In the genomic region with DNA sequence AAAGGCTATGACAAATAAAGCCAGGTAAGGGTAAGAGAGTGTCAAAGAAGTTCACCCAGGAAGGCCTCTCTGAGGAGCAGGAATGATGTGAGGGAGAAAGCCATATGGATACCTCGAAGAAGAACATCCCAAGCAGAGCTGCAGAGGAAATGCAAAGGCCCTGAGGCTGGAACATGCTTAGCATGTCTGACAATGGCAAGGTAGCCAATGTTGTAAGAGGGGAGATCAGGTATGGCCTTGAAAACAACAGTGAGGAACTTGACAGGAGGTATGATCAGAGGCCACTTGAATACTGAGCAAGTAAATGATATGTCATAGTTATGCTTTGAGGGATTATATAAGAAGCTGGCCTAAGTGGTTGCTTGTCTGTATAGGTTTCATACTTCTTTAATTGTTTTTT, we compare ENCODE assay signal across 12 cellular contexts. TPM values are rescaled to one million over a fixed set of nuclear protein-coding genes. Genes with fewer than 3 reads are reported as not detected.
DNase-seq lines count a peak whose midpoint lies in the region; ATAC-seq and TF ChIP-seq lines count a peak whose summit lies in the region.
"Had no signal": no experiment of that assay in that cellular context is flagged by ENCODE, and none has a peak within 500 bp of the region (broad histone marks: within the 10 kb centered on the region; RNA-seq: fewer than 3 reads in every experiment).

No MANE protein-coding gene starts in this region.

- no peak for ATAC-seq in naive thymus-derived CD4-positive, alpha-beta T cell

- no peaks in the 10 kb centered on the region for H3K27me3 Mint-ChIP-seq in activated T-helper 1 cell treated with anti-CD3 and anti-CD28 coated beads, Interleukin-12 subunit alpha, Interleukin-12 subunit beta, Interleukin-2, Interleukin-4 antibody, amounts not matched to agents 30 ng/mL and 10 ng/mL and 1 ng/mL, durations not matched to agents 14 hours and 24 hours and 36 hours (ENCODE audit: insufficient read depth)
- H3K27me3 Mint-ChIP-seq in naive thymus-derived CD4-positive, alpha-beta T cell: no peaks in the 10 kb centered on the region

- no peaks in the 10 kb centered on the region for H3K9me3 Mint-ChIP-seq in activated T-helper 1 cell treated with anti-CD3 and anti-CD28 coated beads, Interleukin-12 subunit alpha, Interleukin-12 subunit beta, Interleukin-2, Interleukin-4 antibody, amounts not matched to agents 30 ng/mL and 10 ng/mL and 1 ng/mL, durations not matched to agents 14 hours and 24 hours and 36 hours
- peaks cover 0 to 6% (median 0%) of the 10 kb centered on the region in 11 donors for H3K9me3 Mint-ChIP-seq in naive thymus-derived CD4-positive, alpha-beta T cell

- H3K4me3 ChIP-seq in BLaER1: no peak overlapping the region
- H3K4me3 ChIP-seq in DOHH2 (ENCODE audit: low read length): peak overlapping the region; percentile 22
- H3K4me3 ChIP-seq in naive thymus-derived CD4-positive, alpha-beta T cell (ENCODE audit: low read length): no peak overlapping the region
- H3K4me3 ChIP-seq: colonic mucosa had no signal

- 0 out of 2 replicates have a peak, but pooled peaks cover 1% of the 10 kb centered on the region for H3K9me3 ChIP-seq in BLaER1
- H3K9me3 ChIP-seq in DOHH2 (ENCODE audit: control insufficient read depth, insufficient read depth, low read length): no peaks in the 10 kb centered on the region
- H3K9me3 ChIP-seq in naive thymus-derived CD4-positive, alpha-beta T cell (ENCODE audit: control insufficient read depth in 2 of 3, low read length in 3 of 3): no peaks in the 10 kb centered on the region
- H3K9me3 ChIP-seq: colonic mucosa had no signal

- no peak overlapping the region for H3K9ac ChIP-seq in BLaER1

- CTCF ChIA-PET in naive thymus-derived CD4-positive, alpha-beta T cell (lab: Charles Lee): no interaction called here

- H3K27me3 ChIP-seq in BLaER1: no peaks in the 10 kb centered on the region
- no peaks in the 10 kb centered on the region for H3K27me3 ChIP-seq in DOHH2 (ENCODE audit: control insufficient read depth, low read length)
- H3K27me3 ChIP-seq in naive thymus-derived CD4-positive, alpha-beta T cell (ENCODE audit: control insufficient read depth in 2 of 2, insufficient read depth in 2 of 2, low read length in 2 of 2): no peaks in the 10 kb centered on the region
- H3K27me3 ChIP-seq: colonic mucosa had no signal

- H3K4me1 ChIP-seq in BLaER1: peaks cover 50% of the 10 kb centered on the region
- peaks cover 34% of the 10 kb centered on the region for H3K4me1 ChIP-seq in DOHH2 (ENCODE audit: control insufficient read depth, low read length)
- H3K4me1 ChIP-seq in naive thymus-derived CD4-positive, alpha-beta T cell (ENCODE audit: control insufficient read depth in 2 of 2, insufficient read depth in 2 of 2, low read length in 2 of 2): peaks cover 7 to 29% of the 10 kb centered on the region in 2 donors

- H3F3A ChIP-seq in DOHH2 (ENCODE audit: control insufficient read depth, insufficient read depth): no peaks in the 10 kb centered on the region

- peaks cover 17% of the 10 kb centered on the region for H3K36me3 Mint-ChIP-seq in activated T-helper 1 cell treated with anti-CD3 and anti-CD28 coated beads, Interleukin-12 subunit alpha, Interleukin-12 subunit beta, Interleukin-2, Interleukin-4 antibody, amounts not matched to agents 30 ng/mL and 10 ng/mL and 1 ng/mL, durations not matched to agents 14 hours and 24 hours and 36 hours (ENCODE audit: low read depth)
- peaks cover 0 to 14% (median 4%) of the 10 kb centered on the region in 5 donors for H3K36me3 Mint-ChIP-seq in naive thymus-derived CD4-positive, alpha-beta T cell

- peaks cover 86% of the 10 kb centered on the region for H3K79me2 ChIP-seq in DOHH2 (ENCODE audit: control insufficient read depth, low read length)

- DNase-seq in activated T-helper 1 cell treated with anti-CD3 and anti-CD28 coated beads, Interleukin-12 subunit alpha, Interleukin-12 subunit beta, Interleukin-2, Interleukin-4 antibody, amounts not matched to agents 30 ng/mL and 10 ng/mL and 1 ng/mL, durations not matched to agents 14 hours and 24 hours and 36 hours (ENCODE audit: low spot score): no peak
- DNase-seq in naive thymus-derived CD4-positive, alpha-beta T cell: no peak
- no peak for DNase-seq in hepatic stellate cell (ENCODE audit: low spot score)
- no peak for DNase-seq in HK-2 (ENCODE audit: unreplicated experiment)
- DNase-seq in NCI-H510A (lab: John Stamatoyannopoulos, UW): no peak
- DNase-seq: amygdala; colonic mucosa; glutamatergic neuron; posterior cingulate gyrus; stimulated activated CD4-positive, alpha-beta T cell treated with anti-CD3 and anti-CD28 coated beads, Interleukin-12 subunit alpha, Interleukin-12 subunit beta, amount 100 ng/mL, for 4 hours had no signal

- intact Hi-C loops in activated T-helper 1 cell treated with anti-CD3 and anti-CD28 coated beads, Interleukin-12 subunit alpha, Interleukin-12 subunit beta, Interleukin-2, Interleukin-4 antibody, amounts not matched to agents 30 ng/mL and 10 ng/mL and 1 ng/mL, durations not matched to agents 14 hours and 24 hours and 36 hours (cut with micrococcal nuclease): loop anchor here (10.0 kb wide), 1 partner anchor 707 kb away; the partner anchor contains the start of gene USP46
- intact Hi-C loops in naive thymus-derived CD4-positive, alpha-beta T cell (cut with micrococcal nuclease): loop anchor here (10.0 kb wide), 2 partner anchors 733 to 1583 kb away; no protein-coding TSS in a partner anchor

- peaks cover 24% of the 10 kb centered on the region for H3K36me3 ChIP-seq in BLaER1
- H3K36me3 ChIP-seq in DOHH2 (ENCODE audit: control insufficient read depth, low read length): peaks cover 34% of the 10 kb centered on the region
- no peaks in the 10 kb centered on the region for H3K36me3 ChIP-seq in naive thymus-derived CD4-positive, alpha-beta T cell (ENCODE audit: control insufficient read depth in 2 of 3, insufficient read depth in 3 of 3, low read length in 3 of 3)
- H3K36me3 ChIP-seq: colonic mucosa had no signal

- no peaks in the 10 kb centered on the region for H3K9me2 ChIP-seq in DOHH2 (replicated peaks; ENCODE audit: control insufficient read depth, low read length)

- peak overlapping the region; percentile 94 for H3K4me2 ChIP-seq in BLaER1
- peak overlapping the region; percentile 82 for H3K4me2 ChIP-seq in DOHH2 (ENCODE audit: low read length)

- H3K4me1 Mint-ChIP-seq in activated T-helper 1 cell treated with anti-CD3 and anti-CD28 coated beads, Interleukin-12 subunit alpha, Interleukin-12 subunit beta, Interleukin-2, Interleukin-4 antibody, amounts not matched to agents 30 ng/mL and 10 ng/mL and 1 ng/mL, durations not matched to agents 14 hours and 24 hours and 36 hours (ENCODE audit: low read depth): peaks cover 47% of the 10 kb centered on the region
- peaks cover 36 to 85% (median 72%) of the 10 kb centered on the region in 7 donors for H3K4me1 Mint-ChIP-seq in naive thymus-derived CD4-positive, alpha-beta T cell

- H3K27ac ChIP-seq in BLaER1 (no peak overlapping the region), DOHH2 (ENCODE audit: low read depth, low read length) (no peak overlapping the region)
- H3K27ac ChIP-seq in naive thymus-derived CD4-positive, alpha-beta T cell (ENCODE audit: low read depth, low read length): no peak overlapping the region
- H3K27ac ChIP-seq: colonic mucosa had no signal

- H3K4me3 Mint-ChIP-seq in activated T-helper 1 cell treated with anti-CD3 and anti-CD28 coated beads, Interleukin-12 subunit alpha, Interleukin-12 subunit beta, Interleukin-2, Interleukin-4 antibody, amounts not matched to agents 30 ng/mL and 10 ng/mL and 1 ng/mL, durations not matched to agents 14 hours and 24 hours and 36 hours: peak overlapping the region; percentile 58
- H3K4me3 Mint-ChIP-seq in naive thymus-derived CD4-positive, alpha-beta T cell: peak overlapping the region in 9 of 10 donors; percentile 28 to 95 (median 58)

- H4K20me1 ChIP-seq in BLaER1: peaks cover 51% of the 10 kb centered on the region; the same call in 1 of the 2 replicates
- no peaks in the 10 kb centered on the region; the same call in 1 of the 2 replicates for H4K20me1 ChIP-seq in DOHH2 (ENCODE audit: control insufficient read depth, insufficient read depth, low read depth, low read length)

- TF ChIP-seq CTCF in DOHH2 (IDR thresholded peaks at IDR 0.05; ENCODE audit: low read depth, low read length, poor library complexity, severe bottlenecking): no peak

- H3K27ac Mint-ChIP-seq in activated T-helper 1 cell treated with anti-CD3 and anti-CD28 coated beads, Interleukin-12 subunit alpha, Interleukin-12 subunit beta, Interleukin-2, Interleukin-4 antibody, amounts not matched to agents 30 ng/mL and 10 ng/mL and 1 ng/mL, durations not matched to agents 14 hours and 24 hours and 36 hours: no peak overlapping the region
- peak overlapping the region in 7 of 9 donors; percentile 1 to 79 (median 14) for H3K27ac Mint-ChIP-seq in naive thymus-derived CD4-positive, alpha-beta T cell

- POLR2A ChIA-PET in naive thymus-derived CD4-positive, alpha-beta T cell (lab: Charles Lee): no interaction called here

RNA-seq across cellular contexts. Expression of gene SCFD2, which starts 3.8 kb away (rescaled TPM):
- total RNA-seq in activated T-helper 1 cell treated with anti-CD3 and anti-CD28 coated beads, Interleukin-12 subunit alpha, Interleukin-12 subunit beta, Interleukin-2, Interleukin-4 antibody, amounts not matched to agents 30 ng/mL and 10 ng/mL and 1 ng/mL, durations not matched to agents 14 hours and 24 hours and 36 hours: 39.4 and 40.5 TPM in 2 replicates
- 10 to 100 TPM; 13.4 to 32.8 (median 28.0) TPM for total RNA-seq in naive thymus-derived CD4-positive, alpha-beta T cell
- polyA plus RNA-seq in naive thymus-derived CD4-positive, alpha-beta T cell: 10 to 100 TPM; 15.9 to 20.8 TPM

RNA-seq across cellular contexts. Expression of gene FIP1L1, which starts 15.3 kb away (rescaled TPM):
- 118 and 123 TPM in 2 replicates for total RNA-seq in activated T-helper 1 cell treated with anti-CD3 and anti-CD28 coated beads, Interleukin-12 subunit alpha, Interleukin-12 subunit beta, Interleukin-2, Interleukin-4 antibody, amounts not matched to agents 30 ng/mL and 10 ng/mL and 1 ng/mL, durations not matched to agents 14 hours and 24 hours and 36 hours
- 10 to 100 TPM; 57.1 to 91.0 (median 78.7) TPM for total RNA-seq in naive thymus-derived CD4-positive, alpha-beta T cell
- 10 to 100 TPM; 70.7 to 90.7 TPM for polyA plus RNA-seq in naive thymus-derived CD4-positive, alpha-beta T cell
